8 cellular contexts compared by ENCODE assay signal in the genomic region with DNA sequence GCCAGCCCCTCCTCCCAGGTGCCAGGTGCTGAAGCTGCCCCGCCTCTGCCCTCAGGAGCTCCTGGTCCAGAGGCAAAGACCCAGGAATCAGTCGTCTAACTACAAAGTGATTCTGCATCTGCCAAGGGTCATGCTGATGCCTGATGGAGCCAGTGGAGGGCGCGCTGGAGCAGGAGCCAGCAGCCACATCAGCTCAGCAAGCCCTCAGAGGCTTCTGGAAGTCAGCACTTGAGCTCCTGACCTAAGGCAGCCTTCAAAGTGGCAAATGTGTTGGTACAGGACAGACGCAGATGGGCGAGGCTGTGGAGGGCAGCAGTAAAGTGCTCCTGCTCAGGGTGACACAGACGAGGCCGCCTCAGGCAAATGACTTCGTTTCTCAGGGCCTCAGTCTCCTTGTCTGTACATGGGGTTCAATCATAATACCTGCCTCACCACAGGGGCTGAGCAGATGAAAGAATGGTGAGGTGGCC. TPM values are rescaled to one million over a fixed set of nuclear protein-coding genes. Genes with fewer than 3 reads are reported as not detected.
A peak's percentile ranks its signal among the peaks of the same experiment; 100 is the strongest.
DNase-seq lines count a peak whose midpoint lies in the region; ATAC-seq and TF ChIP-seq lines count a peak whose summit lies in the region.

No MANE protein-coding gene starts in this region.

- no peak overlapping the region for H3K27ac Mint-ChIP-seq in neural progenitor cell

- H3K4me1 Mint-ChIP-seq in neural progenitor cell = no peaks in the 10 kb centered on the region

- H3K9me3 ChIP-seq in MG63 (no peaks in the 10 kb centered on the region), neural progenitor cell (ENCODE audit: low read depth) (no peaks in the 10 kb centered on the region)

- H3K4me3 ChIP-seq in MG63 (no peak overlapping the region), WI38 (ENCODE audit: low read depth, low read length) (no peak overlapping the region), dorsolateral prefrontal cortex (no peak overlapping the region), neural progenitor cell (no peak overlapping the region)

- H2AFZ ChIP-seq in neural progenitor cell (replicated peaks) = no peak overlapping the region

- no peaks in the 10 kb centered on the region for H3K9me3 Mint-ChIP-seq in neural progenitor cell

- H3K79me2 ChIP-seq in neural progenitor cell (ENCODE audit: low read depth) = no peaks in the 10 kb centered on the region

- H3K27ac ChIP-seq in dorsolateral prefrontal cortex (peak overlapping the region in 2 of 59 donors; percentile 18 to 20), neural progenitor cell (no peak overlapping the region)

- H3K4me1 ChIP-seq in neural progenitor cell = no peaks in the 10 kb centered on the region

- intact Hi-C loops in dorsolateral prefrontal cortex (cut with DNase I) = loop anchor here in 1 of 2 donors (5.0 kb wide), 1 partner anchor 418 kb away; no protein-coding TSS in a partner anchor

- no peak for ATAC-seq in HG03196 (IDR thresholded peaks at IDR 0.05; ENCODE audit: unreplicated experiment)

- no peaks in the 10 kb centered on the region for H3K27me3 Mint-ChIP-seq in neural progenitor cell (ENCODE audit: insufficient read depth, low read depth)

- TF ChIP-seq CTCF in WI38 (IDR thresholded peaks at IDR 0.05; ENCODE audit: low read depth, low read length) = peak; percentile 82
- TF ChIP-seq CTCF in dorsolateral prefrontal cortex (IDR thresholded peaks at IDR 0.05 in 54 of 56, conservative IDR thresholded peaks at IDR 0.05 in 2 of 56; ENCODE audit: low read depth in 1 of 56, partially characterized antibody in 56 of 56) = peak in 52 of 56 donors; percentile 13 to 54 (median 34)
- TF ChIP-seq CTCF in neural progenitor cell (IDR thresholded peaks at IDR 0.05) = peak; percentile 86

- H3K9ac ChIP-seq in neural progenitor cell = no peak overlapping the region

- H3K4me2 ChIP-seq in neural progenitor cell = no peak overlapping the region

- peaks cover 6% of the 10 kb centered on the region for H3K36me3 Mint-ChIP-seq in neural progenitor cell

- no peak overlapping the region for H3K4me3 Mint-ChIP-seq in neural progenitor cell

- DNase-seq in GM03348 (ENCODE audit: low spot score) (peak; percentile 57), MG63 (peak; percentile 32), dorsolateral prefrontal cortex (peak in 3 of 10 donors; percentile 17 to 54 (median 40)), neural progenitor cell (ENCODE audit: low spot score) (peak; percentile 77), inferior parietal cortex (ENCODE audit: extremely low spot score) (no peak), kidney glomerular epithelial cell (lab: John Stamatoyannopoulos, UW) (no peak)

- H3K36me3 ChIP-seq in MG63 = peaks cover 38% of the 10 kb centered on the region
- no peaks in the 10 kb centered on the region for H3K36me3 ChIP-seq in neural progenitor cell

- no peaks in the 10 kb centered on the region for H4K20me1 ChIP-seq in neural progenitor cell (ENCODE audit: low read depth)

- no peaks in the 10 kb centered on the region for H3F3A ChIP-seq in neural progenitor cell (ENCODE audit: low read depth)

- H3K27me3 ChIP-seq in MG63 (no peaks in the 10 kb centered on the region), dorsolateral prefrontal cortex (no peaks in the 10 kb centered on the region), neural progenitor cell (no peaks in the 10 kb centered on the region)

RNA-seq across cellular contexts. Expression of gene C12orf43, which starts 10.9 kb away (rescaled TPM):
- total RNA-seq in MG63 (2014; rRNA removed; shearing (Covaris generic); ENCODE audit: low replicate concordance) = 14.9 and 20.7 TPM in 2 replicates
- 10 to 100 TPM; 13.9 to 45.8 (median 31.2) TPM for total RNA-seq in dorsolateral prefrontal cortex
- 12.8 and 18.8 TPM in 2 replicates for total RNA-seq in neural progenitor cell (ENCODE audit: low replicate concordance)

RNA-seq across cellular contexts. Expression of gene HNF1A, which starts 27.0 kb away (rescaled TPM):
- not detected in 2 replicates for total RNA-seq in MG63 (2014; rRNA removed; shearing (Covaris generic); ENCODE audit: low replicate concordance)
- not detected for total RNA-seq in dorsolateral prefrontal cortex
- total RNA-seq in neural progenitor cell (ENCODE audit: low replicate concordance) = not detected in 2 replicates

RNA-seq across cellular contexts. Expression of gene OASL, which starts 33.7 kb away (rescaled TPM):
- 25.4 and 51.1 TPM in 2 replicates for total RNA-seq in MG63 (2014; rRNA removed; shearing (Covaris generic); ENCODE audit: low replicate concordance)
- total RNA-seq in dorsolateral prefrontal cortex (10 to 100 TPM in 1 of 120 experiments, 1 to 10 TPM in 14, under 1 TPM in 79, not detected in 26; 0.17 to 12.0 (median 0.60) TPM), neural progenitor cell (ENCODE audit: low replicate concordance) (not detected in 2 replicates)

Comparison
In these comparisons a context has a peak if more than half of its experiments do, and no peak if none do; other contexts are left out.
1. DNase-seq: peak in GM03348 (single experiment), MG63 (single experiment) and neural progenitor cell (single experiment); none in inferior parietal cortex (single experiment) and kidney glomerular epithelial cell (single experiment).
2. CTCF ChIP-seq: peak in every context shown above with its lines; median percentile 86 in neural progenitor cell; 82 in WI38; 34 in dorsolateral prefrontal cortex.